Comparison of ENCODE assay signal across 1 cellular context in genomic region chr14:73762375-73762822, GRCh38.
TF ChIP-seq lines count a peak whose summit lies in the region.

No MANE protein-coding gene starts in this region.

TF ChIP-seq in K562, 482 proteins besides CTCF, POLR2A, EP300 and RAD21 (continued from another document):
- TF ChIP-seq MGA (IDR thresholded peaks at IDR 0.05) (0 out of 2 replicates have a peak, but pooled peaks have one; percentile 7), ESRRA (IDR thresholded peaks at IDR 0.05; ENCODE audit: borderline replicate concordance, low read depth) (0 out of 2 replicates have a peak, but pooled peaks have one; percentile 9), ZC3H8 (IDR thresholded peaks at IDR 0.05) (no peak), BACH1 (tag; IDR thresholded peaks at IDR 0.05) (0 out of 2 replicates have a peak, but pooled peaks have one; percentile 42), MAFK (IDR thresholded peaks at IDR 0.05; ENCODE audit: low read length) (peak; percentile 25; the same call in 1 of the 2 replicates), HNRNPL (IDR thresholded peaks at IDR 0.05; ENCODE audit: low read depth, low read length) (no peak), GATAD2A (IDR thresholded peaks at IDR 0.05) (0 out of 2 replicates have a peak, but pooled peaks have one; percentile 61), ELF1 (tag; IDR thresholded peaks at IDR 0.05) (peak; percentile 68), GABPA (tag; conservative IDR thresholded peaks at IDR 0.05; ENCODE audit: low read depth) (0 out of 2 replicates have a peak, but pooled peaks have one; percentile 25), ATF7 (IDR thresholded peaks at IDR 0.05) (peak; percentile 29; the same call in 1 of the 2 replicates), CBX5 (IDR thresholded peaks at IDR 0.05; ENCODE audit: borderline replicate concordance, low read depth) (no peak), HDAC1 (IDR thresholded peaks at IDR 0.05) (peak in 1 of 2 experiments; percentile 29; a peak in 1 of 4 replicates), NR2C1 (IDR thresholded peaks at IDR 0.05) (no peak), NR2C1 (tag; IDR thresholded peaks at IDR 0.05) (peak; percentile 28; the same call in 1 of the 2 replicates), C11orf30 (IDR thresholded peaks at IDR 0.05; ENCODE audit: low read depth) (peak; percentile 81), ATF1 (CRISPR knock-in tag; IDR thresholded peaks at IDR 0.05) (no peak), ATF1 (tag; IDR thresholded peaks at IDR 0.05) (peak; percentile 35; the same call in 1 of the 2 replicates), NFE2 (IDR thresholded peaks at IDR 0.05; ENCODE audit: low read depth) (peak; percentile 92), MAFG (tag; conservative IDR thresholded peaks at IDR 0.05) (peak; percentile 66), RBM15 (IDR thresholded peaks at IDR 0.05; ENCODE audit: insufficient read depth, low read length) (no peak), FOXO4 (CRISPR knock-in tag; IDR thresholded peaks at IDR 0.05) (no peak), PKNOX1 (IDR thresholded peaks at IDR 0.05) (0 out of 2 replicates have a peak, but pooled peaks have one; percentile 15), NRF1 (conservative IDR thresholded peaks at IDR 0.05 in 1 of 2, IDR thresholded peaks at IDR 0.05 in 1 of 2) (0 out of 4 replicates have a peak, but pooled peaks of 1 of the 2 experiments have one; percentile 15), E2F6 (IDR thresholded peaks at IDR 0.05; ENCODE audit: borderline replicate concordance in 1 of 2, extremely low read depth in 1 of 2, insufficient read depth in 1 of 2, insufficient read length in 1 of 2, low read depth in 1 of 2, low read length in 1 of 2, poor library complexity in 1 of 2, severe bottlenecking in 1 of 2) (peak in 1 of 2 experiments; percentile 63), L3MBTL2 (IDR thresholded peaks at IDR 0.05) (peak; percentile 47; the same call in 1 of the 2 replicates)
- TF ChIP-seq, protein P1, sequence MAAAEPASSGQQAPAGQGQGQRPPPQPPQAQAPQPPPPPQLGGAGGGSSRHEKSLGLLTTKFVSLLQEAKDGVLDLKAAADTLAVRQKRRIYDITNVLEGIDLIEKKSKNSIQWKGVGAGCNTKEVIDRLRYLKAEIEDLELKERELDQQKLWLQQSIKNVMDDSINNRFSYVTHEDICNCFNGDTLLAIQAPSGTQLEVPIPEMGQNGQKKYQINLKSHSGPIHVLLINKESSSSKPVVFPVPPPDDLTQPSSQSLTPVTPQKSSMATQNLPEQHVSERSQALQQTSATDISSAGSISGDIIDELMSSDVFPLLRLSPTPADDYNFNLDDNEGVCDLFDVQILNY (CRISPR knock-in tag; IDR thresholded peaks at IDR 0.05), result no peak
TF ChIP-seq in K562: peak in this region for 25.
